8 cellular contexts compared by ENCODE assay signal in the genomic region with DNA sequence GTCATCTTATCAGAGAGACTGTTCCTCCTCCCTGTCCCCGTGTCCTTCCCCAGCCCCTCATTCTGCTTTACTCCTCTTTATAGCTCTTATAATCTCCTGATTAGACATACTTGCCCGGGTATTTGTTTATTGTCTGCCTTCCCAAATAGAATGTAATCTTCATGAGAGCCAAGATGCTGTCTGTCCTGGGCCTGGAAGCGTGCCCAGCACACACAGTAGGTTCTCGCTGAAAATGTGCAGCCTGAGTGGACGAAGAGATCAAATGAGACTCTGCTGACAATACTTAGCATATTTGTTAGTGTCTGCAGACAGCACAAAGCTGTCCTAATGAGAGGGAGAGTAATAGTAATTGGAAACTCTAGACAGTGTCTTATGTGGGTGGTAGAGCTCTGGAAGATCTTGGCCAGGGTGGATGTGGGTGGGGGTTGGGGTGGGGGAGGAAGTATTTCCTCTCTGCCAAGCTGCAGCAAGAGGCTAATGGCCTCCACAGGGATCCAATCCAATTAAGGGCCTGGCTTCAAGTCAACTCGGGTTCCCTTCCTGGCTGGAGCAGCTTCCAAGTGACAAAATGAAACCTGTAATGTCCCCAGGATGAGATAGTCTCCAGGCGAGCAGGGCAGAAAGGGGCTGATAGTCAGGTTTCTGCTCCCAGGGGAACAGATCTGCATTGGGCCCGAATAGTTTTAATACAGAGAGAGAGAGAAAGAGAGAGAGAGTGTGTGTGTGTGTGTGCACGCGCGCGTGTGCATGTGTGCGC. TPM values are rescaled to one million over a fixed set of nuclear protein-coding genes. Genes with fewer than 3 reads are reported as not detected.
DNase-seq lines count a peak whose midpoint lies in the region; ATAC-seq, FAIRE-seq and TF ChIP-seq lines count a peak whose summit lies in the region.

No MANE protein-coding gene starts in this region.

- intact Hi-C loops in activated T-helper 1 cell treated with anti-CD3 and anti-CD28 coated beads, Interleukin-12 subunit alpha, Interleukin-12 subunit beta, Interleukin-2, Interleukin-4 antibody, amounts not matched to agents 30 ng/mL and 10 ng/mL and 1 ng/mL, durations not matched to agents 14 hours and 24 hours and 36 hours (cut with micrococcal nuclease): no loop called here
- intact Hi-C loops in left colon (cut with DNase I, micrococcal nuclease) (no loop called here), thyroid gland (cut with DNase I) (no loop called here)

- H3K4me3 ChIP-seq in Loucy (ENCODE audit: low read length, poor library complexity, severe bottlenecking) (no peak overlapping the region), thyroid gland (replicated peaks in 1 of 3) (no peak overlapping the region)

- peak; percentile 44 for ATAC-seq in left colon
- ATAC-seq in GM21786 (IDR thresholded peaks at IDR 0.05; ENCODE audit: unreplicated experiment): no peak

- H3F3A ChIP-seq in Loucy (ENCODE audit: low read depth): no peaks in the 10 kb centered on the region

- no peak overlapping the region for H3K4me3 Mint-ChIP-seq in activated T-helper 1 cell treated with anti-CD3 and anti-CD28 coated beads, Interleukin-12 subunit alpha, Interleukin-12 subunit beta, Interleukin-2, Interleukin-4 antibody, amounts not matched to agents 30 ng/mL and 10 ng/mL and 1 ng/mL, durations not matched to agents 14 hours and 24 hours and 36 hours

- no peaks in the 10 kb centered on the region for H3K36me3 ChIP-seq in Loucy (ENCODE audit: insufficient read depth, low read length)
- H3K36me3 ChIP-seq in thyroid gland: no peaks in the 10 kb centered on the region

- H3K9ac ChIP-seq in Loucy (ENCODE audit: low read depth, low read length, poor library complexity, severe bottlenecking): no peak overlapping the region

- peaks cover 9% of the 10 kb centered on the region for H3K4me1 Mint-ChIP-seq in activated T-helper 1 cell treated with anti-CD3 and anti-CD28 coated beads, Interleukin-12 subunit alpha, Interleukin-12 subunit beta, Interleukin-2, Interleukin-4 antibody, amounts not matched to agents 30 ng/mL and 10 ng/mL and 1 ng/mL, durations not matched to agents 14 hours and 24 hours and 36 hours (ENCODE audit: low read depth)

- peak overlapping the region; percentile 59 for H2AFZ ChIP-seq in Loucy (ENCODE audit: low read length)

- 57 to 61% methylated on average over 13 of the region's 13 CpGs for WGBS in thyroid gland, 2 donors

- H3K79me2 ChIP-seq in Loucy (ENCODE audit: insufficient read depth, low read length): no peaks in the 10 kb centered on the region

- no peak for DNase-seq in activated T-helper 1 cell treated with anti-CD3 and anti-CD28 coated beads, Interleukin-12 subunit alpha, Interleukin-12 subunit beta, Interleukin-2, Interleukin-4 antibody, amounts not matched to agents 30 ng/mL and 10 ng/mL and 1 ng/mL, durations not matched to agents 14 hours and 24 hours and 36 hours (ENCODE audit: low spot score)
- DNase-seq in left colon (peak in 1 of 2 donors; percentile 31), thyroid gland (no peak), HTR-8/SVneo (ENCODE audit: insufficient read length, low spot score) (no peak), hepatic stellate cell (ENCODE audit: low spot score) (no peak)
- DNase-seq in activated CD4-positive, alpha-beta T cell treated with anti-CD3 and anti-CD28 coated beads, Interleukin-2, amount 50 U/mL, for 1 hour: no peak

- H4K20me1 ChIP-seq in Loucy (ENCODE audit: insufficient read depth, low read length, poor library complexity, severe bottlenecking): no peaks in the 10 kb centered on the region

- no peak for TF ChIP-seq CTCF in Loucy (conservative IDR thresholded peaks at IDR 0.05; ENCODE audit: low read length)
- TF ChIP-seq CTCF in thyroid gland (IDR thresholded peaks at IDR 0.05): no peak

- no peak for FAIRE-seq in HTR-8/SVneo (lab: Jason Lieb, UNC)

- TF ChIP-seq POLR2A in thyroid gland (IDR thresholded peaks at IDR 0.05): no peak

- H3K27ac ChIP-seq in thyroid gland: peak overlapping the region in 2 of 3 donors; percentile 11 to 56

- H3K4me2 ChIP-seq in Loucy (ENCODE audit: low read depth, low read length, poor library complexity, severe bottlenecking): peak overlapping the region; percentile 26

- H3K9me2 ChIP-seq in Loucy (replicated peaks; ENCODE audit: low read depth, low read length): no peaks in the 10 kb centered on the region

- no peaks in the 10 kb centered on the region for H3K36me3 Mint-ChIP-seq in activated T-helper 1 cell treated with anti-CD3 and anti-CD28 coated beads, Interleukin-12 subunit alpha, Interleukin-12 subunit beta, Interleukin-2, Interleukin-4 antibody, amounts not matched to agents 30 ng/mL and 10 ng/mL and 1 ng/mL, durations not matched to agents 14 hours and 24 hours and 36 hours (ENCODE audit: low read depth)

- H3K4me1 ChIP-seq in Loucy (ENCODE audit: insufficient read depth, low read length, poor library complexity, severe bottlenecking): peaks cover 4% of the 10 kb centered on the region
- peaks cover 3 to 17% of the 10 kb centered on the region in 2 donors for H3K4me1 ChIP-seq in thyroid gland

- H3K27me3 Mint-ChIP-seq in activated T-helper 1 cell treated with anti-CD3 and anti-CD28 coated beads, Interleukin-12 subunit alpha, Interleukin-12 subunit beta, Interleukin-2, Interleukin-4 antibody, amounts not matched to agents 30 ng/mL and 10 ng/mL and 1 ng/mL, durations not matched to agents 14 hours and 24 hours and 36 hours (ENCODE audit: insufficient read depth): no peaks in the 10 kb centered on the region

- peak overlapping the region; percentile 57 for H3K27ac Mint-ChIP-seq in activated T-helper 1 cell treated with anti-CD3 and anti-CD28 coated beads, Interleukin-12 subunit alpha, Interleukin-12 subunit beta, Interleukin-2, Interleukin-4 antibody, amounts not matched to agents 30 ng/mL and 10 ng/mL and 1 ng/mL, durations not matched to agents 14 hours and 24 hours and 36 hours

- H3K9me3 Mint-ChIP-seq in activated T-helper 1 cell treated with anti-CD3 and anti-CD28 coated beads, Interleukin-12 subunit alpha, Interleukin-12 subunit beta, Interleukin-2, Interleukin-4 antibody, amounts not matched to agents 30 ng/mL and 10 ng/mL and 1 ng/mL, durations not matched to agents 14 hours and 24 hours and 36 hours: no peaks in the 10 kb centered on the region

- no peaks in the 10 kb centered on the region for H3K27me3 ChIP-seq in Loucy (ENCODE audit: insufficient read depth, low read length, poor library complexity, severe bottlenecking)
- no peaks in the 10 kb centered on the region for H3K27me3 ChIP-seq in thyroid gland

- no peaks in the 10 kb centered on the region for H3K9me3 ChIP-seq in Loucy (ENCODE audit: insufficient read depth, low read depth, low read length)
- H3K9me3 ChIP-seq in thyroid gland: no peaks in the 10 kb centered on the region

RNA-seq across cellular contexts. Expression of gene CLIC4, which starts 9.4 kb away (rescaled TPM):
- total RNA-seq in activated T-helper 1 cell treated with anti-CD3 and anti-CD28 coated beads, Interleukin-12 subunit alpha, Interleukin-12 subunit beta, Interleukin-2, Interleukin-4 antibody, amounts not matched to agents 30 ng/mL and 10 ng/mL and 1 ng/mL, durations not matched to agents 14 hours and 24 hours and 36 hours: 16.8 and 20.6 TPM in 2 replicates
- 10 to 100 TPM; 39.4 to 79.8 TPM for total RNA-seq in left colon
- total RNA-seq in thyroid gland: 100 to 1,000 TPM in 2 of 4 donors, 10 to 100 TPM in 2; 53.0 to 151 (median 95.3) TPM
